Comparison of ENCODE assay signal across 7 cellular contexts in the genomic region with DNA sequence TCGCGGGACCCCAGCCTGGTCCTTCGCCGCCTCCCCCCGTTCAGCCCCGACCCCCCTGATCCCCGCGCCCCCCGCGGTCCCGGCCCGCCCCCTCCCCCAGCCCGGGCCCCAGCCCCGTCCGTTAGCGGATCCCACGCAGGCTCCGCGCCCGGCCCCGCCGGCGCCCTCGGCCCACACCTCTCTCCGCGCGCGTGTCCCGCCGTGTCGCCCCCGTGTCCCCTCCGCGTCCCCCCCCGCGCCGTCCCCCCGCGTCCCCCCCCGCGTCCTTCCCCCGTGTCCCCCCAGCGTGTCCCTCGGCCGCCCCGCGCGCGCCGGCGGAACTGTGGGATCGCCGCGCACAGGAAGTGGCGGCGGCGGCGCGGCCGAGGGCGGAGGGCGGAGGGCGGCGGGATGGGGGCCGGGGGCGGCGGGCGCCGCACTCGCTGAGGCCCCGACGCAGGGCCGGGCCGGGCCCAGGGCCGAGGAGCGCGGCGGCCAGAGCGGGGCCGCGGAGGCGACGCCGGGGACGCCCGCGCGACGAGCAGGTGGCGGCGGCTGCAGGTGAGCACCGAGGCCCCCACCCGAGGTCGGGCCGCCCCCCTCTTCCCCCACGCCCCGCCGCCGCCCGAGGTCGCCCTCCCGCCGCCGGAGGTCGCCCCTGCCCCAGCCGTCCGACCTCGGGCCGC. TPM values are rescaled to one million over a fixed set of nuclear protein-coding genes. Genes with fewer than 3 reads are reported as not detected.
DNase-seq lines count a peak whose midpoint lies in the region; TF ChIP-seq lines count a peak whose summit lies in the region.

A gene with protein sequence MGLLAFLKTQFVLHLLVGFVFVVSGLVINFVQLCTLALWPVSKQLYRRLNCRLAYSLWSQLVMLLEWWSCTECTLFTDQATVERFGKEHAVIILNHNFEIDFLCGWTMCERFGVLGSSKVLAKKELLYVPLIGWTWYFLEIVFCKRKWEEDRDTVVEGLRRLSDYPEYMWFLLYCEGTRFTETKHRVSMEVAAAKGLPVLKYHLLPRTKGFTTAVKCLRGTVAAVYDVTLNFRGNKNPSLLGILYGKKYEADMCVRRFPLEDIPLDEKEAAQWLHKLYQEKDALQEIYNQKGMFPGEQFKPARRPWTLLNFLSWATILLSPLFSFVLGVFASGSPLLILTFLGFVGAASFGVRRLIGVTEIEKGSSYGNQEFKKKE (plus strand): TSS at position 418 of the 665 bp plus-strand sequence. CDS start 94,459 bp downstream, outside the sequence.

- H3K9ac ChIP-seq in neural progenitor cell: no peak within 1 kb of the TSS

- H3K9me3 Mint-ChIP-seq in neural progenitor cell: no peaks in the 10 kb centered on the region

- H4K20me1 ChIP-seq in neural progenitor cell (ENCODE audit: low read depth): peaks cover 8% of the 10 kb centered on the region

- H3K36me3 ChIP-seq in neural progenitor cell: no peaks in the 10 kb centered on the region

- peaks cover 7% of the 10 kb centered on the region for H3K4me1 ChIP-seq in neural progenitor cell

- DNase-seq in GM13976 (ENCODE audit: low spot score): peak; percentile 73
- DNase-seq in LoVo (ENCODE audit: low spot score): peak; percentile 8
- peak; percentile 44 to 59 for DNase-seq in activated T-cell treated with anti-CD3 and anti-CD28 coated beads, Interleukin-2, amount 50 U/mL, for 48 hours
- DNase-seq in foreskin fibroblast: peak in 1 of 2 donors; percentile 58
- DNase-seq in neural progenitor cell (ENCODE audit: low spot score): peak; percentile 65
- DNase-seq in KBM-7: no peak
- DNase-seq in GOT3 (lab: John Stamatoyannopoulos, UW): no peak

- H3K27me3 Mint-ChIP-seq in neural progenitor cell (ENCODE audit: insufficient read depth, low read depth): peaks cover 14% of the 10 kb centered on the region

- peak within 1 kb of the TSS; percentile 91 for H3K4me2 ChIP-seq in neural progenitor cell

- in situ Hi-C loops in GM13976 (cut with MboI; ENCODE audit: low sequenced_read_pairs, unreplicated experiment) (no loop called here), KBM-7 (cut with MboI; ENCODE audit: low pct_unique_long_range_greater_than_20kb, low sequenced_read_pairs) (no loop called here)

- peaks cover 27% of the 10 kb centered on the region for H3K4me1 Mint-ChIP-seq in neural progenitor cell

- H3K79me2 ChIP-seq in neural progenitor cell (ENCODE audit: low read depth): no peaks in the 10 kb centered on the region

- H3K4me3 Mint-ChIP-seq in neural progenitor cell: peak within 1 kb of the TSS; percentile 83

- H3K27ac ChIP-seq in neural progenitor cell: no peak within 1 kb of the TSS

- peaks cover 62% of the 10 kb centered on the region for H3K27me3 ChIP-seq in neural progenitor cell

- H3K36me3 Mint-ChIP-seq in neural progenitor cell: peaks cover 12% of the 10 kb centered on the region

- TF ChIP-seq CTCF in GM13976 (IDR thresholded peaks at IDR 0.05; ENCODE audit: borderline replicate concordance, control extremely low read depth, extremely low read depth, insufficient read depth, missing control alignments): no peak
- no peak for TF ChIP-seq CTCF in foreskin fibroblast (IDR thresholded peaks at IDR 0.05; ENCODE audit: low read depth, low read length)
- no peak for TF ChIP-seq CTCF in neural progenitor cell (IDR thresholded peaks at IDR 0.05)

- H2AFZ ChIP-seq in neural progenitor cell (replicated peaks): peak within 1 kb of the TSS; percentile 72

- H3K27ac Mint-ChIP-seq in neural progenitor cell: no peak within 1 kb of the TSS

- no peaks in the 10 kb centered on the region for H3K9me3 ChIP-seq in neural progenitor cell (ENCODE audit: low read depth)

- H3K4me3 ChIP-seq in foreskin fibroblast (ENCODE audit: low read depth in 1 of 2, low read length in 2 of 2): peak within 1 kb of the TSS; percentile 69 to 71
- peak within 1 kb of the TSS; percentile 66 for H3K4me3 ChIP-seq in neural progenitor cell

- peaks cover 26% of the 10 kb centered on the region for H3F3A ChIP-seq in neural progenitor cell (ENCODE audit: low read depth)

RNA-seq across cellular contexts. Expression of the gene that starts here (rescaled TPM):
- 7.8 and 8.7 TPM in 2 replicates for total RNA-seq in neural progenitor cell (ENCODE audit: low replicate concordance)

Comparison
In these comparisons a context has a peak if more than half of its experiments do, and no peak if none do; other contexts are left out.
1. DNase-seq: peak in GM13976 (single experiment), LoVo (single experiment), activated T-cell treated with anti-CD3 and anti-CD28 coated beads, Interleukin-2, amount 50 U/mL, for 48 hours (2 of 2) and neural progenitor cell (single experiment); none in KBM-7 (single experiment) and GOT3 (single experiment).